7 cellular contexts compared by ENCODE assay signal in genomic region chr7:129958643-129959479, GRCh38. TPM values are rescaled to one million over a fixed set of nuclear protein-coding genes. Genes with fewer than 3 reads are reported as not detected.
DNase-seq lines count a peak whose midpoint lies in the region; ATAC-seq and TF ChIP-seq lines count a peak whose summit lies in the region.

No MANE protein-coding gene starts in this region.

- H3K27me3 ChIP-seq in WERI-Rb-1 (ENCODE audit: insufficient read depth, low read depth, severe bottlenecking) (no peaks in the 10 kb centered on the region), thymus (ENCODE audit: control insufficient read depth, insufficient read depth) (no peaks in the 10 kb centered on the region)

- H3K36me3 ChIP-seq in WERI-Rb-1, result no peaks in the 10 kb centered on the region
- H3K36me3 ChIP-seq in thymus (ENCODE audit: control insufficient read depth, insufficient read depth), result no peaks in the 10 kb centered on the region

- no peak for TF ChIP-seq CTCF in WERI-Rb-1 (IDR thresholded peaks at IDR 0.05; ENCODE audit: low read depth, low read length)

- no peaks in the 10 kb centered on the region for H3K9me3 ChIP-seq in WERI-Rb-1 (ENCODE audit: severe bottlenecking)
- no peaks in the 10 kb centered on the region for H3K9me3 ChIP-seq in thymus (ENCODE audit: control insufficient read depth)

- H3K27ac Mint-ChIP-seq in IgD-negative memory B cell, result peak overlapping the region in 2 of 3 donors; percentile 32 to 64

- no peaks in the 10 kb centered on the region for H3K9me3 Mint-ChIP-seq in IgD-negative memory B cell

- H3K4me1 ChIP-seq in thymus (ENCODE audit: control insufficient read depth, insufficient read depth, low read length), result no peaks in the 10 kb centered on the region

- no peaks in the 10 kb centered on the region for H3K27me3 Mint-ChIP-seq in IgD-negative memory B cell

- no peak overlapping the region for H3K4me3 ChIP-seq in WERI-Rb-1 (ENCODE audit: low read depth, low read length)
- H3K4me3 ChIP-seq in thymus (ENCODE audit: low read length), result no peak overlapping the region

- ATAC-seq in HG03097 (IDR thresholded peaks at IDR 0.05; ENCODE audit: low FRiP score, unreplicated experiment) (no peak), HG02973 (IDR thresholded peaks at IDR 0.05; ENCODE audit: unreplicated experiment) (no peak), HG03196 (IDR thresholded peaks at IDR 0.05; ENCODE audit: unreplicated experiment) (no peak)

- no peaks in the 10 kb centered on the region for H3K36me3 Mint-ChIP-seq in IgD-negative memory B cell

- H3K27ac ChIP-seq in WERI-Rb-1, result no peak overlapping the region; the same call in 1 of the 2 replicates
- peak overlapping the region; percentile 33 for H3K27ac ChIP-seq in thymus (ENCODE audit: low read depth)

- 73% methylated on average over 9 of the region's 9 CpGs for WGBS in thymus

- H3K4me3 Mint-ChIP-seq in IgD-negative memory B cell, result peak overlapping the region in 1 of 4 donors; percentile 58

- DNase-seq in WERI-Rb-1 (peak; percentile 40), iPS-NIHi7 (ENCODE audit: extremely low spot score) (peak; percentile 38)

- peaks cover 5 to 10% (median 8%) of the 10 kb centered on the region in 3 donors for H3K4me1 Mint-ChIP-seq in IgD-negative memory B cell

RNA-seq across cellular contexts. Expression of gene UBE2H, which starts 6.1 kb away (rescaled TPM):
- polyA plus RNA-seq in IgD-negative memory B cell (66.3 TPM), thymus (31.8 TPM)
